16 cellular contexts compared by ENCODE assay signal in the genomic region with DNA sequence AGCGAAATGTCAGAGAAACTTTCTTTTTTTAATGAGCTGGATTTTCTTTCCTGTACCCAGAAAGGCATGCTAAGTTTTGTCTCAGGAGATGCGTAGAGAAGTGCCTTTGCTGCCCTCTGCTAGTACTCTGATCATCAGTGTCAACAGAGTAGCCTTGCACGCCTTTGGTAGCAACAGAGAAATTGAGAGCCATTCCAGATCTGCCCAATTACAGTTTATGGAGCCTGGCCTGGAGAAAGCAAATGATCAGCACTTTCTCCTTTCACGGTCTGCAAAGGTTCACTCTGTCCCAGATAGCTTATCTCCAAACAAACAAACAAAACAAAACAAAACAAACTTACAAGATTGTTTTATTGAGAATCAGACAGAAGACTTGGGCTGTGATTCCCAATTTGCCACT.
"Had no signal": no experiment of that assay in that cellular context is flagged by ENCODE, and none has a peak within 500 bp of the region (broad histone marks: within the 10 kb centered on the region; RNA-seq: fewer than 3 reads in every experiment).

No MANE protein-coding gene starts in this region.

- H3K4me1 ChIP-seq: colonic mucosa, foreskin keratinocyte, psoas muscle, stomach, transverse colon had no signal

- H3K4me3 Mint-ChIP-seq: natural killer cell had no signal

- H3K27me3 ChIP-seq: colonic mucosa, foreskin keratinocyte, stomach, transverse colon had no signal

- FAIRE-seq: endothelial cell of umbilical vein had no signal

- H3K4me3 ChIP-seq: colonic mucosa, psoas muscle, stomach, thoracic aorta, transverse colon had no signal

- DNase-seq: colonic mucosa; dermis blood vessel endothelial cell; erythroblast; kidney glomerular epithelial cell; natural killer cell; psoas muscle; retina; stimulated activated CD4-positive, alpha-beta T cell treated with anti-CD3 and anti-CD28 coated beads, Interleukin-12 subunit alpha, Interleukin-12 subunit beta, amount 100 ng/mL, for 4 hours; stimulated activated naive CD4-positive, alpha-beta T cell; stomach; substantia nigra; transverse colon had no signal

- H3K27ac ChIP-seq: colonic mucosa, foreskin keratinocyte, psoas muscle, stomach, thoracic aorta, transverse colon had no signal

- ATAC-seq: foreskin keratinocyte, natural killer cell, psoas muscle, sciatic nerve had no signal

- H3K36me3 ChIP-seq: colonic mucosa, stomach, thoracic aorta, transverse colon had no signal

- H3K36me3 Mint-ChIP-seq: natural killer cell had no signal

- H3K4me1 Mint-ChIP-seq: natural killer cell had no signal

- H3K9me3 ChIP-seq: colonic mucosa, psoas muscle, stomach, thoracic aorta, transverse colon had no signal

- H3K27ac Mint-ChIP-seq: natural killer cell had no signal
